In genomic region chr20:48711696-48712464, GRCh38 we compare ENCODE assay signal across 15 cellular contexts.
DNase-seq lines count a peak whose midpoint lies in the region; ATAC-seq and TF ChIP-seq lines count a peak whose summit lies in the region.
"Had no signal": no experiment of that assay in that cellular context is flagged by ENCODE, and none has a peak within 500 bp of the region (broad histone marks: within the 10 kb centered on the region; RNA-seq: fewer than 3 reads in every experiment).

No MANE protein-coding gene starts in this region.

- H3K4me3 ChIP-seq in HL-60 (replicated peaks; ENCODE audit: insufficient read depth, low read length) = no peak overlapping the region
- H3K4me3 ChIP-seq: colonic mucosa, lung, ovary, SJCRH30, transverse colon had no signal

- no peaks in the 10 kb centered on the region for H3K27me3 Mint-ChIP-seq in activated naive CD4-positive, alpha-beta T cell treated with anti-CD3 and anti-CD28 coated beads, Interleukin-2, amount 50 U/mL, for 24 hours
- H3K27me3 Mint-ChIP-seq in dendritic cell treated with granulocyte-macrophage colony-stimulating factor and Interleukin-4, amounts not matched to agents 40 ng/mL and 50 ng/mL, for 4 days = no peaks in the 10 kb centered on the region

- peaks cover 53% of the 10 kb centered on the region for H3K4me1 Mint-ChIP-seq in activated naive CD4-positive, alpha-beta T cell treated with anti-CD3 and anti-CD28 coated beads, Interleukin-2, amount 50 U/mL, for 24 hours
- H3K4me1 Mint-ChIP-seq in dendritic cell treated with granulocyte-macrophage colony-stimulating factor and Interleukin-4, amounts not matched to agents 40 ng/mL and 50 ng/mL, for 4 days (ENCODE audit: low read depth) = peaks cover 88% of the 10 kb centered on the region

- peak overlapping the region; percentile 83 for H3K27ac ChIP-seq in HL-60 (replicated peaks)
- H3K27ac ChIP-seq: colonic mucosa, ovary, SJCRH30, transverse colon had no signal

- no peaks in the 10 kb centered on the region for H3K27me3 ChIP-seq in HL-60 (ENCODE audit: insufficient read depth, poor library complexity, severe bottlenecking)
- H3K27me3 ChIP-seq: colonic mucosa, ovary, SJCRH30, transverse colon had no signal

- no peak overlapping the region for H3K4me3 Mint-ChIP-seq in activated naive CD4-positive, alpha-beta T cell treated with anti-CD3 and anti-CD28 coated beads, Interleukin-2, amount 50 U/mL, for 24 hours
- H3K4me3 Mint-ChIP-seq in dendritic cell treated with granulocyte-macrophage colony-stimulating factor and Interleukin-4, amounts not matched to agents 40 ng/mL and 50 ng/mL, for 4 days = no peak overlapping the region

- no peak for DNase-seq in activated naive CD4-positive, alpha-beta T cell (lab: John Stamatoyannopoulos, UW)
- DNase-seq in HL-60 (ENCODE audit: low read depth in 1 of 2, low spot score in 1 of 2) (no peak), NCI-H1436 (lab: John Stamatoyannopoulos, UW) (no peak), NCI-H446 treated with DMSO at 0.1 percent for 48 hours (lab: John Stamatoyannopoulos, UW) (no peak)
- no peak for DNase-seq in stimulated activated naive CD4-positive, alpha-beta T cell treated with Interleukin-2 at 50 U/mL for 16 hours (lab: John Stamatoyannopoulos, UW)
- DNase-seq: ACHN; activated CD8-positive, alpha-beta memory T cell treated with anti-CD3 and anti-CD28 coated beads, Interleukin-2, amount 50 U/mL, for 48 hours; colonic mucosa; ovary; SJCRH30; transverse colon had no signal

- peaks cover 3% of the 10 kb centered on the region for H3K36me3 Mint-ChIP-seq in activated naive CD4-positive, alpha-beta T cell treated with anti-CD3 and anti-CD28 coated beads, Interleukin-2, amount 50 U/mL, for 24 hours
- H3K36me3 Mint-ChIP-seq in dendritic cell treated with granulocyte-macrophage colony-stimulating factor and Interleukin-4, amounts not matched to agents 40 ng/mL and 50 ng/mL, for 4 days (ENCODE audit: low read depth) = peaks cover 55% of the 10 kb centered on the region

- no peak for ATAC-seq in HG02588 (IDR thresholded peaks at IDR 0.05; ENCODE audit: unreplicated experiment)

- peak overlapping the region; percentile 77 for H3K27ac Mint-ChIP-seq in activated naive CD4-positive, alpha-beta T cell treated with anti-CD3 and anti-CD28 coated beads, Interleukin-2, amount 50 U/mL, for 24 hours
- H3K27ac Mint-ChIP-seq in dendritic cell treated with granulocyte-macrophage colony-stimulating factor and Interleukin-4, amounts not matched to agents 40 ng/mL and 50 ng/mL, for 4 days = peak overlapping the region; percentile 87

- no peaks in the 10 kb centered on the region for H3K9me3 Mint-ChIP-seq in activated naive CD4-positive, alpha-beta T cell treated with anti-CD3 and anti-CD28 coated beads, Interleukin-2, amount 50 U/mL, for 24 hours
- H3K9me3 Mint-ChIP-seq in dendritic cell treated with granulocyte-macrophage colony-stimulating factor and Interleukin-4, amounts not matched to agents 40 ng/mL and 50 ng/mL, for 4 days = no peaks in the 10 kb centered on the region

- intact Hi-C loops in dendritic cell treated with granulocyte-macrophage colony-stimulating factor and Interleukin-4, amounts not matched to agents 40 ng/mL and 50 ng/mL, for 4 days (cut with micrococcal nuclease) = loop anchor here (5.0 kb wide), 2 partner anchors 60 to 210 kb away; partner anchors contain the start of gene ARFGEF2

- TF ChIP-seq CTCF in HL-60 (IDR thresholded peaks at IDR 0.05; ENCODE audit: insufficient read depth, low read length) = no peak
